8 cellular contexts compared by ENCODE assay signal in the genomic region with DNA sequence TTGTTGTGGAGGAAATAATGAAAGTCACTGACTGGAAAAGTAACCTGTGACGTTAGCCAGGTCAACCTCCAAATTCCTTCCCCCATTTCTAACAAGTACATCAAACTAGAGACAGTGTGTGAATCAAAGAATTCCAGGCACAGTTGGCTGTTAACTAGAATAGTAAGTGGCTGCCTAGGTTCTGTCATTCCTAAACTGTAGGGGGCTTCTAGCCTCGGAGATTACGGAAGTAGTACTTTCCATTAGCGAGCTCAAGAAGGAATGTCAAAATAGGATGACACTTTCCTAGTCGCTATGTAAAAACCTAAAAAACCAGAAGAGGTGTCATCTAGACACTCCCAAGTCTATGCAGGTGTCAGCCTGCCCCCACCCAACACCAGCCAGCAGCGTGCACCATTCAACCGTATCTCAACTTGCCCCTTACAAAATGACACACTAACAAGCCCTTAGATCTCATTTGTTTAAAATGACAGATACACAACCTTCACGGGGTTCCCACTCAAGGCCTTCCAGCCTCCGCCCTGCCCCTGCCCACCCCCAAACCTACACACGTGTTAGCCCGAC. TPM values are rescaled to one million over a fixed set of nuclear protein-coding genes. Genes with fewer than 3 reads are reported as not detected.
DNase-seq lines count a peak whose midpoint lies in the region; ATAC-seq, FAIRE-seq and TF ChIP-seq lines count a peak whose summit lies in the region.

No MANE protein-coding gene starts in this region.

- H3K9ac ChIP-seq in iPS-18a (ENCODE audit: low read length), result peak overlapping the region; percentile 98
- H3K9ac ChIP-seq in smooth muscle cell (ENCODE audit: low read depth), result peak overlapping the region; percentile 100

- peak overlapping the region; percentile 94 for H3K4me2 ChIP-seq in smooth muscle cell

- peak overlapping the region; percentile 99 for H3K27ac Mint-ChIP-seq in activated naive CD8-positive, alpha-beta T cell treated with anti-CD3 and anti-CD28 coated beads for 36 hours

- H3K4me3 Mint-ChIP-seq in activated naive CD8-positive, alpha-beta T cell treated with anti-CD3 and anti-CD28 coated beads for 36 hours, result peak overlapping the region; percentile 90

- no peak for TF ChIP-seq POLR2A in GM12892 (IDR thresholded peaks at IDR 0.05; ENCODE audit: low read depth, low read length)

- H3K4me1 ChIP-seq in iPS-18a (ENCODE audit: control insufficient read depth, low read depth, low read length) (peaks cover 11% of the 10 kb centered on the region), smooth muscle cell (ENCODE audit: low read depth) (peaks cover 7% of the 10 kb centered on the region)

- H2AFZ ChIP-seq in smooth muscle cell (ENCODE audit: low read depth), result no peak overlapping the region

- H3K36me3 Mint-ChIP-seq in activated naive CD8-positive, alpha-beta T cell treated with anti-CD3 and anti-CD28 coated beads for 36 hours, result peaks cover 16% of the 10 kb centered on the region

- H3K36me3 ChIP-seq in iPS-18a (ENCODE audit: control insufficient read depth, low read depth, low read length), result peaks cover 6% of the 10 kb centered on the region
- H3K36me3 ChIP-seq in smooth muscle cell (ENCODE audit: low read depth), result no peaks in the 10 kb centered on the region

- peaks cover 57% of the 10 kb centered on the region for H3K79me2 ChIP-seq in smooth muscle cell (ENCODE audit: low read depth)

- H3K9me3 ChIP-seq in iPS-18a (ENCODE audit: control insufficient read depth, low read depth, low read length), result no peaks in the 10 kb centered on the region
- H3K9me3 ChIP-seq in smooth muscle cell (replicated peaks; ENCODE audit: low read depth), result no peaks in the 10 kb centered on the region

- peak overlapping the region; percentile 98 for H3K27ac ChIP-seq in iPS-18a (ENCODE audit: low read length)
- H3K27ac ChIP-seq in smooth muscle cell (ENCODE audit: low read depth), result peak overlapping the region; percentile 99

- peak overlapping the region; percentile 98 for H3K4me3 ChIP-seq in iPS-18a (ENCODE audit: low read length)
- peak overlapping the region; percentile 94 for H3K4me3 ChIP-seq in smooth muscle cell

- no peak for ATAC-seq in HG02852 (IDR thresholded peaks at IDR 0.05; ENCODE audit: unreplicated experiment)

- peaks cover 15% of the 10 kb centered on the region for H4K20me1 ChIP-seq in smooth muscle cell (ENCODE audit: low read depth)

- peak; percentile 88 for FAIRE-seq in GM12892 (lab: Jason Lieb, UNC)

- DNase-seq in AG08395 (ENCODE audit: low spot score) (peak; percentile 31), GM12892 (ENCODE audit: insufficient read length) (no peak), Kasumi-1 (lab: John Stamatoyannopoulos, UW) (peak; percentile 80 to 87), smooth muscle cell (lab: John Stamatoyannopoulos, UW; ENCODE audit: unreplicated experiment) (no peak)
- no peak for DNase-seq in activated naive CD8-positive, alpha-beta T cell treated with anti-CD3 and anti-CD28 coated beads for 36 hours
- no peak for DNase-seq in stimulated activated CD4-positive, alpha-beta T cell treated with anti-CD3 and anti-CD28 coated beads, Interleukin-12 subunit alpha, Interleukin-12 subunit beta, amount 100 ng/mL, for 4 hours

- TF ChIP-seq CTCF in smooth muscle cell (IDR thresholded peaks at IDR 0.05; ENCODE audit: borderline replicate concordance, insufficient read depth, poor library complexity, severe bottlenecking), result no peak

- H3F3A ChIP-seq in smooth muscle cell (ENCODE audit: low read depth), result no peaks in the 10 kb centered on the region

- H3K27me3 ChIP-seq in iPS-18a (ENCODE audit: control insufficient read depth, insufficient read depth, low read length), result no peaks in the 10 kb centered on the region
- no peaks in the 10 kb centered on the region for H3K27me3 ChIP-seq in smooth muscle cell (ENCODE audit: low read depth)

- WGBS in smooth muscle cell (ENCODE audit: low lambda C conversion rate), result 2% methylated on average over 8 of the region's 11 CpGs

- no peaks in the 10 kb centered on the region for H3K9me3 Mint-ChIP-seq in activated naive CD8-positive, alpha-beta T cell treated with anti-CD3 and anti-CD28 coated beads for 36 hours

- H3K27me3 Mint-ChIP-seq in activated naive CD8-positive, alpha-beta T cell treated with anti-CD3 and anti-CD28 coated beads for 36 hours, result no peaks in the 10 kb centered on the region

- H3K4me1 Mint-ChIP-seq in activated naive CD8-positive, alpha-beta T cell treated with anti-CD3 and anti-CD28 coated beads for 36 hours, result peaks cover 14% of the 10 kb centered on the region

RNA-seq across cellular contexts. Expression of gene INO80, which starts 0.9 kb away (rescaled TPM):
- polyA plus RNA-seq in GM12892 (2012; ENCODE audit: missing spikeins), result 14.6 TPM
- total RNA-seq in activated naive CD8-positive, alpha-beta T cell treated with anti-CD3 and anti-CD28 coated beads for 36 hours, result 10 to 100 TPM; 26.1 to 26.3 TPM
- 8.3 and 21.7 TPM in 2 replicates for total RNA-seq in smooth muscle cell
- 3.1 and 4.4 TPM in 2 replicates for polyA plus RNA-seq in smooth muscle cell

Comparison
In these comparisons a context has a peak if more than half of its experiments do, and no peak if none do; other contexts are left out.
1. DNase-seq: peak in AG08395 (single experiment) and Kasumi-1 (2 of 2); none in GM12892 (single experiment), activated naive CD8-positive, alpha-beta T cell treated with anti-CD3 and anti-CD28 coated beads for 36 hours (single experiment), smooth muscle cell (single experiment) and stimulated activated CD4-positive, alpha-beta T cell treated with anti-CD3 and anti-CD28 coated beads, Interleukin-12 subunit alpha, Interleukin-12 subunit beta, amount 100 ng/mL, for 4 hours (single experiment).